8 cellular contexts compared by ENCODE assay signal in genomic region chr9:129495422-129496186, GRCh38.
A peak's percentile ranks its signal among the peaks of the same experiment; 100 is the strongest.
DNase-seq lines count a peak whose midpoint lies in the region; ATAC-seq and TF ChIP-seq lines count a peak whose summit lies in the region.

No MANE protein-coding gene starts in this region.

- no peaks in the 10 kb centered on the region for H3K27me3 ChIP-seq in CD8-positive, alpha-beta T cell (ENCODE audit: insufficient read depth, low read length)
- peaks cover 5% of the 10 kb centered on the region; the same call in 1 of the 2 replicates for H3K27me3 ChIP-seq in OCI-LY1 (ENCODE audit: insufficient read depth, low read length)

- H3K27ac ChIP-seq in CD8-positive, alpha-beta T cell (ENCODE audit: low read depth, low read length) = peak overlapping the region; percentile 38
- no peak overlapping the region for H3K27ac ChIP-seq in OCI-LY1 (ENCODE audit: low read depth, low read length, poor library complexity, severe bottlenecking)

- no peak overlapping the region for H3K9ac ChIP-seq in OCI-LY1 (ENCODE audit: low read length)

- peak; percentile 89 for ATAC-seq in CD8-positive, alpha-beta T cell
- ATAC-seq in GM21529 (IDR thresholded peaks at IDR 0.05; ENCODE audit: unreplicated experiment) = no peak

- H3K9me3 ChIP-seq in CD8-positive, alpha-beta T cell (ENCODE audit: low read length) = no peaks in the 10 kb centered on the region
- no peaks in the 10 kb centered on the region for H3K9me3 ChIP-seq in OCI-LY1 (ENCODE audit: low read length)

- no peaks in the 10 kb centered on the region for H3K27me3 Mint-ChIP-seq in CD8-positive, alpha-beta T cell (ENCODE audit: low read depth)
- no peaks in the 10 kb centered on the region for H3K27me3 Mint-ChIP-seq in mesothelial cell of epicardium (ENCODE audit: low read depth)

- peaks cover 26% of the 10 kb centered on the region for H3K4me1 ChIP-seq in CD8-positive, alpha-beta T cell (ENCODE audit: insufficient read depth, low read length)
- no peaks in the 10 kb centered on the region for H3K4me1 ChIP-seq in OCI-LY1 (ENCODE audit: insufficient read depth, low read length, severe bottlenecking)

- H3K4me3 Mint-ChIP-seq in CD8-positive, alpha-beta T cell = peak overlapping the region; percentile 82
- H3K4me3 Mint-ChIP-seq in mesothelial cell of epicardium = peak overlapping the region; percentile 81

- peaks cover 26% of the 10 kb centered on the region for H3K4me1 Mint-ChIP-seq in CD8-positive, alpha-beta T cell (ENCODE audit: low read depth)
- H3K4me1 Mint-ChIP-seq in mesothelial cell of epicardium = peaks cover 80% of the 10 kb centered on the region

- H3K9me2 ChIP-seq in OCI-LY1 (ENCODE audit: low read depth, low read length) = no peaks in the 10 kb centered on the region

- no peak for TF ChIP-seq CTCF in CD8-positive, alpha-beta T cell (IDR thresholded peaks at IDR 0.05)
- TF ChIP-seq CTCF in OCI-LY1 (IDR thresholded peaks at IDR 0.05; ENCODE audit: low read length) (no peak), epithelial cell of esophagus (IDR thresholded peaks at IDR 0.05; ENCODE audit: insufficient read depth, low read depth, low read length, missing control alignments) (peak; percentile 3), mesothelial cell of epicardium (IDR thresholded peaks at IDR 0.05; ENCODE audit: unreplicated experiment) (no peak)

- CTCF ChIA-PET in CD8-positive, alpha-beta T cell (lab: Charles Lee) = interaction anchor here (1.2 to 1.7 kb wide), 2 partner anchors 318 to 352 kb away, joined by 3 read pairs; no protein-coding TSS in a partner anchor

- POLR2A ChIA-PET in CD8-positive, alpha-beta T cell (lab: Charles Lee) = interaction anchor here (1.2 to 1.5 kb wide), 2 partner anchors 30 to 322 kb away, joined by 3 to 4 read pairs; no protein-coding TSS in a partner anchor

- H3K27ac Mint-ChIP-seq in CD8-positive, alpha-beta T cell = peak overlapping the region; percentile 37
- peak overlapping the region; percentile 99 for H3K27ac Mint-ChIP-seq in mesothelial cell of epicardium

- H3K79me2 ChIP-seq in OCI-LY1 (ENCODE audit: insufficient read depth, low read length) = no peaks in the 10 kb centered on the region

- H3K4me2 ChIP-seq in OCI-LY1 (ENCODE audit: low read length) = peak overlapping the region; percentile 5; the same call in 1 of the 2 replicates

- no peaks in the 10 kb centered on the region for H4K20me1 ChIP-seq in OCI-LY1 (ENCODE audit: insufficient read depth, low read length)

- peak; percentile 66 to 85 (median 80) for DNase-seq in CD8-positive, alpha-beta T cell
- DNase-seq in HT-29 (ENCODE audit: low spot score) = peak; percentile 95
- peak; percentile 82 for DNase-seq in activated T-cell treated with anti-CD3 and anti-CD28 coated beads, Interleukin-2, amount 50 U/mL, for 1 hour
- DNase-seq in epithelial cell of esophagus (ENCODE audit: low read depth) = peak; percentile 87
- peak; percentile 88 to 94 for DNase-seq in mesothelial cell of epicardium (ENCODE audit: low spot score in 2 of 2, unreplicated experiment in 2 of 2)
- peak; percentile 71 for DNase-seq in stimulated activated CD8-positive, alpha-beta memory T cell treated with anti-CD3 and anti-CD28 coated beads, Interleukin-12 subunit alpha, Interleukin-12 subunit beta, amount 100 ng/mL, for 4 hours (ENCODE audit: low read depth)

- intact Hi-C loops in CD8-positive, alpha-beta T cell (cut with DNase I, micrococcal nuclease) = loop anchor here (1.0 to 10.0 kb wide), 3 partner anchors 35 to 109 kb away; no protein-coding TSS in a partner anchor

- no peaks in the 10 kb centered on the region for H3K9me3 Mint-ChIP-seq in CD8-positive, alpha-beta T cell
- H3K9me3 Mint-ChIP-seq in mesothelial cell of epicardium = no peaks in the 10 kb centered on the region

- no peaks in the 10 kb centered on the region for H3K36me3 Mint-ChIP-seq in CD8-positive, alpha-beta T cell
- no peaks in the 10 kb centered on the region for H3K36me3 Mint-ChIP-seq in mesothelial cell of epicardium

- H3F3A ChIP-seq in OCI-LY1 (ENCODE audit: insufficient read depth, low read length) = no peaks in the 10 kb centered on the region

- H2AFZ ChIP-seq in OCI-LY1 (ENCODE audit: low read length) = no peak overlapping the region

- peak overlapping the region; percentile 77 for H3K4me3 ChIP-seq in CD8-positive, alpha-beta T cell (ENCODE audit: low read depth, low read length)
- H3K4me3 ChIP-seq in OCI-LY1 (ENCODE audit: low read depth, low read length, poor library complexity, severe bottlenecking) = no peak overlapping the region
- peak overlapping the region; percentile 70 for H3K4me3 ChIP-seq in epithelial cell of esophagus (ENCODE audit: low read length)

- no peaks in the 10 kb centered on the region for H3K36me3 ChIP-seq in CD8-positive, alpha-beta T cell (ENCODE audit: insufficient read depth, low read length)
- no peaks in the 10 kb centered on the region for H3K36me3 ChIP-seq in OCI-LY1 (ENCODE audit: insufficient read depth, low read length)
